18 cellular contexts compared by ENCODE assay signal in the genomic region with DNA sequence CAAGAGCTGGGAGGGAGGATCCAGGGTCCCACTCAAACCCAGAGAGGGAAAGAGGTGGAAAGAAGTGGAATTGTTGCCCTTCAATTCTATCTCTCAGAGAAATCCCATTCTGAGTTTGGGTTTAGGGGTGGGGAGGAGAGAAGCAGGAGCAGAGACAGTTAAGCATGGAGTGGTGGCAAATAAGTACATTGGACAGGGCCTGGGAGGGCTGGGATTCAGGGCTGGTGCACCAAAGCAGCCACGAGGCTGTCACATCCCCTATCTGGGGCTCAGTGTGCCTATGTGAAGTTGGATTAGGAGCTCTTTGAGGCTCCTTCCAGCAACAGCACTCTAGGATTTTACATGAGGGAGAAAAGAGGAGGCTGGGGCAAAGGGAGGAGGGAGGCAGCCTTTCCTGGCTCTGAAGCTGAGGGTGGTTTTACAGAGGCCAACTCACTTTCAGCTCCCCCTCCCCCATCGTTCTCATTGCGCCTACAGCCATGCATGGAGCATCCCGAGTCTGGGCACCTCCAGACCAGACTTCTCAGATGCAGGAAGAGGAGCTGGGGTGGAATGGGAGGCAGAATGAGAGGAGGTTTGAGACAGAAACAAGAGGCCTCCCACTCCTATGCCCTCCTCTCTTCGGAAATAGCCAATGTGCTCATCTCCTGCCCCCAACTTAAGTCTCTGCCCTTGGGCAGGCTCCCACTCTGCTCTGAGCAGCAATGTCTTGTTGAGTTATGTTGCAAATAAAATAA. TPM values are rescaled to one million over a fixed set of nuclear protein-coding genes. Genes with fewer than 3 reads are reported as not detected.
"Had no signal": no experiment of that assay in that cellular context is flagged by ENCODE, and none has a peak within 500 bp of the region (broad histone marks: within the 10 kb centered on the region; RNA-seq: fewer than 3 reads in every experiment).

No MANE protein-coding gene starts in this region.

- ATAC-seq: activated T-helper 17 cell treated with anti-CD3 and anti-CD28 coated beads, Interleukin-2, amount 50 U/mL, for 72 hours; effector memory CD8-positive, alpha-beta T cell; right cardiac atrium; T-cell had no signal

- H3K4me2 ChIP-seq: smooth muscle cell had no signal

- H3K36me3 ChIP-seq: left ventricle myocardium inferior, upper lobe of left lung had no signal

- FAIRE-seq: frontal cortex, islet of Langerhans had no signal

- H3K4me3 ChIP-seq: left ventricle myocardium inferior, smooth muscle cell, upper lobe of left lung had no signal

- H3K9me3 ChIP-seq: left ventricle myocardium inferior, upper lobe of left lung had no signal

- DNase-seq: activated CD4-positive, alpha-beta T cell treated with anti-CD3 and anti-CD28 coated beads, Interleukin-2, amount 50 U/mL, for 48 hours; activated naive CD4-positive, alpha-beta T cell treated with Interleukin-2 at 50 U/mL for 16 hours; aorta; dermis blood vessel endothelial cell; effector memory CD8-positive, alpha-beta T cell; left ventricle myocardium inferior; mesenchymal stem cell; right cardiac atrium; T-cell; T-helper 9 cell; upper lobe of left lung had no signal

- H3K27ac ChIP-seq: epithelial cell of prostate, left ventricle myocardium inferior, upper lobe of left lung, VCaP had no signal

RNA-seq across cellular contexts. Expression of a gene that starts 3.0 kb away (rescaled TPM):
- total RNA-seq: activated T-helper 17 cell treated with anti-CD3 and anti-CD28 coated beads, Interleukin-2, amount 50 U/mL, for 72 hours; bronchial epithelial cell; dermis blood vessel endothelial cell; left ventricle myocardium inferior; right cardiac atrium; smooth muscle cell had no signal
- polyA plus RNA-seq: aorta, right cardiac atrium, smooth muscle cell had no signal
